Comparison of ENCODE assay signal across 19 cellular contexts in the genomic region with DNA sequence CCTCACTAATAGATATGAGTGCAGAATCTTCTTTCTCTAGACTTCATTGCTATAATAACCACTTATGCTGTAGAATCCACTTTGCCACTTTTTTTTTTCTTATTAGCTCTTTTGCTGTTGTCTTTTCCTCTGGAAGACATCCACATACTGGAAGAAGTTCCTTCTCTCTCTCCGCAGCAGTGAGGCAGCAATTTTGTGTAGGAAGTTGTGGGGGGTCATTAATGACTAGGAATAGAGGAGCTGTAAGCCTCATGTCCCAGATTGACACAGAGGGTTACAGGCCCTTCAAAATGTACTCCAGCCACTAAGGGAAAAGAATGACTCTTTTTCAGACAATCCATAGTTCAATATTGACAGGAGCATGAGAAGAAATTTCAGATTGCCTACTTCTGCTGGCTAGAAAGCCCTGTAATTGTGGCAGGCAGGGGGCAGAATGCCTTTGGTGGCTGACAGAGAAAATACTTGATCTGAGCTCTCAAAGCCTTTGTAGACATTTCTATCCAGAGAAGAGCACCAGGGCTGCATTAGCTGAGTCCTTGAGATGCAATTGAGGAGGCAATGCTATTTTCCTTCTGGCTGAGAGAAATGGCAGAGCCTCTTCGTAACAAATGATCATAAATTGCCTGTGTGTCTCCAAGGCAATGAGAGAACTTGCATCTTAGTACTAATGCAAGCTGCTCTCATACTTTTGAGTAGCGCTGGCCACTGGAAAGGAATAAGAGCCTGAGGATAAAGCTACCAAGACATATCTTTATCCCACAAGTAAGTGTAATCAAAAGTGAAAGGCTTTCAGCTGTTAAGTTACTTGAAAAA.
DNase-seq lines count a peak whose midpoint lies in the region; ATAC-seq and TF ChIP-seq lines count a peak whose summit lies in the region.
"Had no signal": no experiment of that assay in that cellular context is flagged by ENCODE, and none has a peak within 500 bp of the region (broad histone marks: within the 10 kb centered on the region; RNA-seq: fewer than 3 reads in every experiment).

No MANE protein-coding gene starts in this region.

- H3K4me2 ChIP-seq in H9 (ENCODE audit: insufficient read depth, insufficient read length, low read length) = no peak overlapping the region
- peak overlapping the region; percentile 1 for H3K4me2 ChIP-seq in SU-DHL-6 (ENCODE audit: low read depth, low read length, poor library complexity, severe bottlenecking)
- H3K4me2 ChIP-seq: KMS-11, SK-N-SH had no signal

- no CpG with 5 or more reads among the region's 3 CpGs for WGBS in H9 (ENCODE audit: extremely low coverage, insufficient read length, low lambda C conversion rate)

- no peaks in the 10 kb centered on the region for H3K23me2 ChIP-seq in H9 (ENCODE audit: insufficient read length, low read depth, low read length, poor library complexity, severe bottlenecking)

- no peak overlapping the region for H4K5ac ChIP-seq in H9 (ENCODE audit: insufficient read length, low read depth, low read length)

- H3K9me3 ChIP-seq in H9 (ENCODE audit: control insufficient read depth, low read depth, low read length) = no peaks in the 10 kb centered on the region
- no peaks in the 10 kb centered on the region for H3K9me3 ChIP-seq in SU-DHL-6 (ENCODE audit: insufficient read depth, low read length)
- H3K9me3 ChIP-seq in vagina = no peaks in the 10 kb centered on the region
- H3K9me3 ChIP-seq: Caco-2, SK-N-SH had no signal

- no peaks in the 10 kb centered on the region for H3F3A ChIP-seq in SU-DHL-6 (ENCODE audit: insufficient read depth)

- H3K36me3 ChIP-seq in SU-DHL-6 (ENCODE audit: low read length) = no peaks in the 10 kb centered on the region
- no peaks in the 10 kb centered on the region for H3K36me3 ChIP-seq in vagina

- TF ChIP-seq POLR2A in vagina (IDR thresholded peaks at IDR 0.05) = no peak

- H3K4me3 ChIP-seq in SU-DHL-6 (ENCODE audit: insufficient read depth, low read length, poor library complexity, severe bottlenecking) (no peak overlapping the region), vagina (no peak overlapping the region)

- H3K27me3 ChIP-seq in H9 (ENCODE audit: insufficient read depth, low read length) = no peaks in the 10 kb centered on the region
- no peaks in the 10 kb centered on the region for H3K27me3 ChIP-seq in SU-DHL-6 (ENCODE audit: low read length)
- H3K27me3 ChIP-seq in vagina = no peaks in the 10 kb centered on the region

- H3K27ac ChIP-seq in H9 (ENCODE audit: insufficient read length, low read depth, low read length) (no peak overlapping the region), SU-DHL-6 (ENCODE audit: low read depth, low read length) (no peak overlapping the region), vagina (no peak overlapping the region)
- H3K27ac ChIP-seq: KMS-11 had no signal

- H3K4me1 ChIP-seq in H9 (ENCODE audit: insufficient read depth, low read length) = no peaks in the 10 kb centered on the region
- H3K4me1 ChIP-seq in vagina = no peaks in the 10 kb centered on the region
- H3K4me1 ChIP-seq: Caco-2 had no signal

- no peak overlapping the region for H3K18ac ChIP-seq in H9 (ENCODE audit: insufficient read length, low read depth, low read length)

- intact Hi-C loops in vagina (cut with DNase I) = no loop called here

- H4K8ac ChIP-seq in H9 (replicated peaks; ENCODE audit: insufficient read length, low read depth, low read length) = no peak overlapping the region

- no peaks in the 10 kb centered on the region for H3K27me3 Mint-ChIP-seq in H9 (ENCODE audit: low read depth)
- no peaks in the 10 kb centered on the region for H3K27me3 Mint-ChIP-seq in nephron progenitor cell (ENCODE audit: low read depth, poor library complexity)
- H3K27me3 Mint-ChIP-seq: CD4-positive, CD25-positive, alpha-beta regulatory T cell had no signal

- no peak overlapping the region for H2AK5ac ChIP-seq in H9 (ENCODE audit: insufficient read length, low read length)

- H2BK15ac ChIP-seq in H9 (ENCODE audit: low read depth, low read length) = no peak overlapping the region

- H3K4ac ChIP-seq in H9 (ENCODE audit: low read depth, low read length) = no peak overlapping the region

- no peak overlapping the region for H3T11ph ChIP-seq in H9 (ENCODE audit: low read length)

- no peaks in the 10 kb centered on the region for H3K79me1 ChIP-seq in H9 (ENCODE audit: insufficient read depth, low read depth, low read length, poor library complexity, severe bottlenecking)

- TF ChIP-seq CTCF in H9 (conservative IDR thresholded peaks at IDR 0.05) (peak; percentile 48; the same call in 2 of the 3 replicates), SU-DHL-6 (IDR thresholded peaks at IDR 0.05; ENCODE audit: insufficient read depth, low read length, poor library complexity, severe bottlenecking) (no peak), vagina (IDR thresholded peaks at IDR 0.05) (no peak), nephron progenitor cell (IDR thresholded peaks at IDR 0.05) (no peak)

- H4K20me1 ChIP-seq in H9 (ENCODE audit: control insufficient read depth, insufficient read depth, insufficient read length) = no peaks in the 10 kb centered on the region
- H4K20me1 ChIP-seq in SU-DHL-6 (ENCODE audit: low read depth, low read length) = no peaks in the 10 kb centered on the region

- no peak for ATAC-seq in activated CD4-positive, CD25-positive, alpha-beta regulatory T cell treated with anti-CD3 and anti-CD28 coated beads, Interleukin-2, amount 50 U/mL, for 24 hours

- no peak overlapping the region for H3K14ac ChIP-seq in H9 (ENCODE audit: insufficient read depth, low read length)

- no peak overlapping the region for H2BK12ac ChIP-seq in H9 (ENCODE audit: insufficient read length, low read depth, low read length)

- H3K23ac ChIP-seq in H9 (ENCODE audit: insufficient read length, low read depth, low read length) = no peak overlapping the region

- H3K27ac Mint-ChIP-seq in H9 (no peak overlapping the region; a peak in 1 of 7 replicates), nephron progenitor cell (no peak overlapping the region)
- H3K27ac Mint-ChIP-seq: CD4-positive, CD25-positive, alpha-beta regulatory T cell had no signal

- no peak overlapping the region for H2BK120ac ChIP-seq in H9 (ENCODE audit: low read depth, low read length, poor library complexity, severe bottlenecking)

- DNase-seq in H9 (peak; percentile 26), iPS-NIHi11 (ENCODE audit: low spot score) (peak; percentile 10), pons (ENCODE audit: low spot score) (peak; percentile 59), vagina (ENCODE audit: extremely low spot score in 2 of 2) (no peak), nephron progenitor cell (no peak)
- DNase-seq: ACHN; AML-193; Caco-2; CD4-positive, CD25-positive, alpha-beta regulatory T cell; NCI-H1048; NCI-H146; NCI-H2081; NCI-H2227 treated with DMSO at 0.1 percent for 48 hours; NCI-H524; SHP77; SK-N-SH had no signal

- no peak overlapping the region for H3K4me3 Mint-ChIP-seq in H9
- no peak overlapping the region for H3K4me3 Mint-ChIP-seq in nephron progenitor cell
- H3K4me3 Mint-ChIP-seq: CD4-positive, CD25-positive, alpha-beta regulatory T cell had no signal

- H3K9me2 ChIP-seq in SU-DHL-6 (replicated peaks; ENCODE audit: insufficient read depth, low read length) = no peaks in the 10 kb centered on the region
- H3K9me2 ChIP-seq: SK-N-SH had no signal

- H3K9me3 Mint-ChIP-seq in H9 (no peaks in the 10 kb centered on the region; a peak in 1 of 5 replicates), nephron progenitor cell (no peaks in the 10 kb centered on the region)

- no peak overlapping the region for H3K56ac ChIP-seq in H9 (ENCODE audit: insufficient read length, low read depth, low read length)

- no peak overlapping the region for H2AFZ ChIP-seq in H9 (ENCODE audit: low read length)
- H2AFZ ChIP-seq in SU-DHL-6 (ENCODE audit: low read depth, low read length, severe bottlenecking) = peak overlapping the region; percentile 11

- H2BK5ac ChIP-seq in H9 (ENCODE audit: insufficient read length, low read length) = no peak overlapping the region

- no peak overlapping the region for H4K91ac ChIP-seq in H9 (ENCODE audit: insufficient read length, low read depth, low read length)

- H3K4me1 Mint-ChIP-seq in H9 = no peaks in the 10 kb centered on the region
- H3K4me1 Mint-ChIP-seq in nephron progenitor cell = no peaks in the 10 kb centered on the region
- H3K4me1 Mint-ChIP-seq: CD4-positive, CD25-positive, alpha-beta regulatory T cell had no signal

- H3K36me3 Mint-ChIP-seq in H9 (ENCODE audit: insufficient read depth in 1 of 3, low read depth in 3 of 3) (peaks cover 0 to 4% (median 3%) of the 10 kb centered on the region in 3 experiments; a peak in 2 of 7 replicates), nephron progenitor cell (ENCODE audit: low read depth) (no peaks in the 10 kb centered on the region)
- H3K36me3 Mint-ChIP-seq: CD4-positive, CD25-positive, alpha-beta regulatory T cell had no signal

- no peak overlapping the region for H3K9ac ChIP-seq in H9 (ENCODE audit: extremely low read depth, insufficient read length, low read length)
- no peak overlapping the region for H3K9ac ChIP-seq in SU-DHL-6 (ENCODE audit: low read length)
- H3K9ac ChIP-seq: KMS-11, SK-N-SH had no signal

- H2BK20ac ChIP-seq in H9 (ENCODE audit: low read depth, low read length, poor library complexity, severe bottlenecking) = no peak overlapping the region

- H3K79me2 ChIP-seq in H9 (ENCODE audit: insufficient read depth, low read length) (no peaks in the 10 kb centered on the region), SU-DHL-6 (ENCODE audit: insufficient read depth, low read length) (no peaks in the 10 kb centered on the region)

Comparison
In these comparisons a context has a peak if more than half of its experiments do, and no peak if none do; other contexts are left out.
1. DNase-seq: peak in H9 (single experiment), iPS-NIHi11 (single experiment) and pons (single experiment); none in vagina (0 of 2) and nephron progenitor cell (single experiment).